In the genomic region with DNA sequence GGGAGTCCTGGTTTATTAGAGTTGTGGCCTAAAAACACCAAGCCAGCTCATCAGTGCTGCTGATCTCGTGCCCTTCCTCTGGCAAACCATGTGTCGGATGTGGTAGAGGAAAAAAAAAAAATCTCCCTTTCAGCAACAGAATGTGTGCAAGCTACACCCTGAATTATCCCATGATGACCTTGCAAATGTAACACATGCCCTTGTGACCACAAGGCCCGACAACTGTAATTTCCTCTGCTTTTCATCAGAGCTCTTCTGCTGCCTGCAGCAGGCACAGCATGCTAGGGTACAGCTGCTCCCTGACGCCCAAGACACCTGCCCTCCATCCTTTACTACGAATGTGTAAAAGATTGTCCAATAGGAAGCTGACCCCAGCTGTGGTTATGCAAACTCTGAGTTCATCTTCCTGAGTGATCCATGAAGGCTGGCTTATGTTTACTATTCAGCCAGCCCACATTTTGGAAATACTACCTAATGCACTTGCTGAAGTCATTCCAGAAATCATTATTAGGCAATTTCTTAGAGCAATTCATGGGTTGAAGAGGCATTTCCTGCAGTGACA, we compare ENCODE assay signal across 1 cellular context.
TF ChIP-seq lines count a peak whose summit lies in the region.

No MANE protein-coding gene starts in this region.

TF ChIP-seq in H1, 55 proteins besides CTCF, POLR2A, EP300 and RAD21:
- TF ChIP-seq, protein P1, sequence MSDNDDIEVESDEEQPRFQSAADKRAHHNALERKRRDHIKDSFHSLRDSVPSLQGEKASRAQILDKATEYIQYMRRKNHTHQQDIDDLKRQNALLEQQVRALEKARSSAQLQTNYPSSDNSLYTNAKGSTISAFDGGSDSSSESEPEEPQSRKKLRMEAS (IDR thresholded peaks at IDR 0.05): no peak
- TF ChIP-seq, protein P2, sequence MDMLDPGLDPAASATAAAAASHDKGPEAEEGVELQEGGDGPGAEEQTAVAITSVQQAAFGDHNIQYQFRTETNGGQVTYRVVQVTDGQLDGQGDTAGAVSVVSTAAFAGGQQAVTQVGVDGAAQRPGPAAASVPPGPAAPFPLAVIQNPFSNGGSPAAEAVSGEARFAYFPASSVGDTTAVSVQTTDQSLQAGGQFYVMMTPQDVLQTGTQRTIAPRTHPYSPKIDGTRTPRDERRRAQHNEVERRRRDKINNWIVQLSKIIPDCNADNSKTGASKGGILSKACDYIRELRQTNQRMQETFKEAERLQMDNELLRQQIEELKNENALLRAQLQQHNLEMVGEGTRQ (IDR thresholded peaks at IDR 0.05; ENCODE audit: low read length): no peak
- TF ChIP-seq HDAC2 (IDR thresholded peaks at IDR 0.05; ENCODE audit: borderline replicate concordance in 1 of 2, low read depth in 2 of 2, low read length in 2 of 2) (no peak), JUND (IDR thresholded peaks at IDR 0.05; ENCODE audit: low read length) (no peak), CHD2 (IDR thresholded peaks at IDR 0.05; ENCODE audit: low read length) (no peak), NRF1 (IDR thresholded peaks at IDR 0.05; ENCODE audit: low read depth, low read length) (no peak), CREB1 (IDR thresholded peaks at IDR 0.05) (no peak)
TF ChIP-seq in H1: peak in this region for 0.
